In genomic region chr11:125968363-125968762, GRCh38 we compare ENCODE assay signal across 26 cellular contexts. TPM values are rescaled to one million over a fixed set of nuclear protein-coding genes. Genes with fewer than 3 reads are reported as not detected.
A peak's percentile ranks its signal among the peaks of the same experiment; 100 is the strongest.
DNase-seq lines count a peak whose midpoint lies in the region; ATAC-seq, FAIRE-seq and TF ChIP-seq lines count a peak whose summit lies in the region.
"Had no signal": no experiment of that assay in that cellular context is flagged by ENCODE, and none has a peak within 500 bp of the region (broad histone marks: within the 10 kb centered on the region; RNA-seq: fewer than 3 reads in every experiment).

No MANE protein-coding gene starts in this region.

- in situ Hi-C loops in GM12878 (cut with MboI): no loop called here

- no peak for FAIRE-seq in GM12878 (lab: Jason Lieb, UNC)
- FAIRE-seq: endometrium, GM12892, RCC 7860 had no signal

- H3K27ac Mint-ChIP-seq in activated T-helper 2 cell treated with anti-CD3 and anti-CD28 coated beads, Interferon-gamma antibody, Interleukin-2, Interleukin-4, amounts not matched to agents 10 μg/mL and 5 μg/mL and 100 μg/mL, durations not matched to agents 14 hours and 24 hours and 36 hours: no peak overlapping the region
- H3K27ac Mint-ChIP-seq: neural progenitor cell had no signal

- RAD21 ChIA-PET in GM12878 (lab: Charles Lee; ENCODE audit: unreplicated experiment): interaction anchor here (1.6 kb wide), 1 partner anchor 89 kb away, joined by 4 read pairs; no protein-coding TSS in a partner anchor

- TF ChIP-seq CTCF in GM12878 (IDR thresholded peaks at IDR 0.05 in 2 of 3, conservative IDR thresholded peaks at IDR 0.05 in 1 of 3; ENCODE audit: control insufficient read depth in 2 of 3, extremely low read depth in 1 of 3, insufficient read depth in 1 of 3, low read depth in 3 of 3, low read length in 3 of 3): no peak
- no peak for TF ChIP-seq CTCF in right lobe of liver (IDR thresholded peaks at IDR 0.05)

- POLR2A ChIA-PET in GM12878 (lab: Charles Lee): no interaction called here

- no peaks in the 10 kb centered on the region for H3K27me3 Mint-ChIP-seq in activated T-helper 2 cell treated with anti-CD3 and anti-CD28 coated beads, Interferon-gamma antibody, Interleukin-2, Interleukin-4, amounts not matched to agents 10 μg/mL and 5 μg/mL and 100 μg/mL, durations not matched to agents 14 hours and 24 hours and 36 hours (ENCODE audit: low read depth)

- H4K20me1 ChIP-seq in GM12878 (ENCODE audit: control insufficient read depth, insufficient read depth): no peaks in the 10 kb centered on the region

- intact Hi-C loops in GM12878 (cut with micrococcal nuclease; ENCODE audit: unreplicated experiment) (no loop called here), right lobe of liver (cut with DNase I) (no loop called here)
- intact Hi-C loops in activated T-helper 2 cell treated with anti-CD3 and anti-CD28 coated beads, Interferon-gamma antibody, Interleukin-2, Interleukin-4, amounts not matched to agents 10 μg/mL and 5 μg/mL and 100 μg/mL, durations not matched to agents 14 hours and 24 hours and 36 hours (cut with micrococcal nuclease): no loop called here

- no peak overlapping the region for H3K9ac ChIP-seq in GM12878 (ENCODE audit: control insufficient read depth, insufficient read depth, low read length)
- H3K9ac ChIP-seq: neural progenitor cell had no signal

- H3K27ac ChIP-seq in GM12878 (ENCODE audit: control insufficient read depth, insufficient read depth) (no peak overlapping the region), right lobe of liver (peak overlapping the region in 1 of 3 donors; percentile 64)
- H3K27ac ChIP-seq: adrenal gland, neural progenitor cell had no signal

- SMC1A ChIA-PET in GM12878 (lab: Charles Lee; ENCODE audit: uncharacterized antibody, unreplicated experiment): interaction anchor here (0.7 kb wide), 1 partner anchor 86 kb away, joined by 3 read pairs; no protein-coding TSS in a partner anchor

- no peak overlapping the region for H2AFZ ChIP-seq in GM12878 (ENCODE audit: control insufficient read depth, low read depth, low read length)
- H2AFZ ChIP-seq: neural progenitor cell had no signal

- TF ChIP-seq RAD21 in GM12878 (IDR thresholded peaks at IDR 0.05; ENCODE audit: insufficient read depth, low read depth, low read length): no peak

- BruUV-seq in GM12878 (replicated peaks; lab: Mats Ljungman, UMichigan): no TSS peak

- H3K9me3 ChIP-seq in GM12878 (replicated peaks; ENCODE audit: control insufficient read depth, insufficient read depth, low read length) (no peaks in the 10 kb centered on the region), right lobe of liver (no peaks in the 10 kb centered on the region)
- H3K9me3 ChIP-seq: adrenal gland had no signal

- no peaks in the 10 kb centered on the region for H3K79me2 ChIP-seq in GM12878 (ENCODE audit: control insufficient read depth, insufficient read depth, low read length)

- H3K4me1 Mint-ChIP-seq in activated T-helper 2 cell treated with anti-CD3 and anti-CD28 coated beads, Interferon-gamma antibody, Interleukin-2, Interleukin-4, amounts not matched to agents 10 μg/mL and 5 μg/mL and 100 μg/mL, durations not matched to agents 14 hours and 24 hours and 36 hours (ENCODE audit: low read depth): no peaks in the 10 kb centered on the region
- H3K4me1 Mint-ChIP-seq: neural progenitor cell had no signal

- H3K36me3 Mint-ChIP-seq in activated T-helper 2 cell treated with anti-CD3 and anti-CD28 coated beads, Interferon-gamma antibody, Interleukin-2, Interleukin-4, amounts not matched to agents 10 μg/mL and 5 μg/mL and 100 μg/mL, durations not matched to agents 14 hours and 24 hours and 36 hours (ENCODE audit: low read depth): no peaks in the 10 kb centered on the region

- CTCF ChIA-PET in GM12878 (lab: Yijun Ruan, JAX): interaction anchor here (0.9 to 1.4 kb wide), 4 partner anchors 31 to 93 kb away, joined by 3 to 4 read pairs (median 3); no protein-coding TSS in a partner anchor

- no peaks in the 10 kb centered on the region for H3K9me3 Mint-ChIP-seq in activated T-helper 2 cell treated with anti-CD3 and anti-CD28 coated beads, Interferon-gamma antibody, Interleukin-2, Interleukin-4, amounts not matched to agents 10 μg/mL and 5 μg/mL and 100 μg/mL, durations not matched to agents 14 hours and 24 hours and 36 hours

- H3K27me3 ChIP-seq in GM12878 (replicated peaks in 1 of 2; ENCODE audit: control insufficient read depth in 2 of 2, insufficient read depth in 2 of 2, low read length in 1 of 2) (no peaks in the 10 kb centered on the region), right lobe of liver (no peaks in the 10 kb centered on the region)
- H3K27me3 ChIP-seq: adrenal gland, neural progenitor cell had no signal

- no peak overlapping the region for H3K4me3 Mint-ChIP-seq in activated T-helper 2 cell treated with anti-CD3 and anti-CD28 coated beads, Interferon-gamma antibody, Interleukin-2, Interleukin-4, amounts not matched to agents 10 μg/mL and 5 μg/mL and 100 μg/mL, durations not matched to agents 14 hours and 24 hours and 36 hours (ENCODE audit: low read depth)
- H3K4me3 Mint-ChIP-seq: neural progenitor cell had no signal

- WGBS in GM12878 (ENCODE audit: insufficient coverage, insufficient replicate concordance, low lambda C conversion rate, missing lambda C conversion rate): 23% methylated on average over 7 of the region's 7 CpGs
- WGBS in right lobe of liver (ENCODE audit: insufficient coverage, low coverage, low lambda C conversion rate, missing lambda C conversion rate): 34% methylated on average over 7 of the region's 7 CpGs

- ATAC-seq in GM12878: peak; percentile 60
- peak; percentile 93 to 98 (median 96) for ATAC-seq in right lobe of liver
- ATAC-seq: activated CD4-positive, CD25-positive, alpha-beta regulatory T cell treated with anti-CD3 and anti-CD28 coated beads, Interleukin-2, amount 50 U/mL, for 24 hours had no signal

- H3K4me2 ChIP-seq in GM12878 (ENCODE audit: control insufficient read depth, insufficient read depth): no peak overlapping the region
- H3K4me2 ChIP-seq: neural progenitor cell had no signal

- TF ChIP-seq EP300 in GM12878 (IDR thresholded peaks at IDR 0.05; ENCODE audit: borderline replicate concordance in 1 of 2, control insufficient read depth in 1 of 2, low read depth in 2 of 2, low read length in 2 of 2): no peak

- DNase-seq in GF-D8 (lab: John Stamatoyannopoulos, UW): peak; percentile 98
- DNase-seq in NOMO-1 treated with dmso at 0.1 percent for 144 hours (lab: John Stamatoyannopoulos, UW; ENCODE audit: unreplicated experiment): peak; percentile 86
- no peak for DNase-seq in GM12878 (ENCODE audit: low read depth, low spot score)
- DNase-seq in right lobe of liver: no peak
- no peak for DNase-seq in NCI-H2227 treated with DMSO at 0.1 percent for 48 hours (lab: John Stamatoyannopoulos, UW)
- no peak for DNase-seq in activated T-helper 2 cell treated with anti-CD3 and anti-CD28 coated beads, Interferon-gamma antibody, Interleukin-2, Interleukin-4, amounts not matched to agents 10 μg/mL and 5 μg/mL and 100 μg/mL, durations not matched to agents 14 hours and 24 hours and 36 hours (ENCODE audit: low spot score)
- no peak for DNase-seq in NCI-H1436 treated with DMSO at 0.1 percent for 48 hours (lab: John Stamatoyannopoulos, UW)
- DNase-seq in COLO829 (ENCODE audit: low spot score): no peak
- DNase-seq: adrenal gland; COR-L47; foreskin melanocyte; mesendoderm; NCI-H2081; NCI-H524 treated with DMSO at 0.1 percent for 48 hours; retina; stimulated activated CD4-positive, alpha-beta T cell treated with anti-CD3 and anti-CD28 coated beads, Interleukin-1b, Interleukin-23, amount 100 ng/mL, for 48 hours; substantia nigra; T-helper 1 cell had no signal

- no peaks in the 10 kb centered on the region for H3K36me3 ChIP-seq in GM12878 (ENCODE audit: control insufficient read depth in 2 of 2, insufficient read depth in 2 of 2, low read length in 1 of 2)
- H3K36me3 ChIP-seq in right lobe of liver: no peaks in the 10 kb centered on the region
- H3K36me3 ChIP-seq: adrenal gland, neural progenitor cell had no signal

- TF ChIP-seq POLR2A in GM12878 (IDR thresholded peaks at IDR 0.05; ENCODE audit: low read depth, low read length): no peak
- TF ChIP-seq POLR2A in right lobe of liver (IDR thresholded peaks at IDR 0.05): no peak

- no peaks in the 10 kb centered on the region for H3K4me1 ChIP-seq in GM12878 (ENCODE audit: control insufficient read depth, insufficient read depth, low read length)
- H3K4me1 ChIP-seq in right lobe of liver: peaks cover 0 to 5% (median 0%) of the 10 kb centered on the region in 4 donors
- H3K4me1 ChIP-seq: adrenal gland, neural progenitor cell had no signal

- no peak overlapping the region for H3K4me3 ChIP-seq in GM12878
- H3K4me3 ChIP-seq in right lobe of liver: no peak overlapping the region
- H3K4me3 ChIP-seq: adrenal gland, neural progenitor cell had no signal

TF ChIP-seq in GM12878, 131 proteins besides CTCF, POLR2A, EP300 and RAD21 (continues in another document):
- no peak for TF ChIP-seq STAT3 (IDR thresholded peaks at IDR 0.05; ENCODE audit: low read depth, low read length)
- TF ChIP-seq EGR1 (IDR thresholded peaks at IDR 0.05; ENCODE audit: borderline replicate concordance in 1 of 2, low read depth in 2 of 2, low read length in 2 of 2): no peak
- TF ChIP-seq ASH2L (IDR thresholded peaks at IDR 0.05; ENCODE audit: borderline replicate concordance, low read depth): no peak
- TF ChIP-seq RELA (IDR thresholded peaks at IDR 0.05; ENCODE audit: borderline replicate concordance, partially characterized antibody): no peak
- TF ChIP-seq POLR2AphosphoS5 (IDR thresholded peaks at IDR 0.05; ENCODE audit: low read length): no peak

RNA-seq across cellular contexts. Expression of gene VSIG10L2, which starts 22.5 kb away (rescaled TPM):
- not detected in 2 replicates for total RNA-seq in GM12878 (2013; cell fraction: nucleolus; rRNA removed)
- total RNA-seq in GM12878 (2014; rRNA removed) (not detected in 2 replicates), GM12878 (2014; rRNA removed; fragmentation: Illumina TruSeq; extraction: Trizol) (not detected in 2 replicates), GM12878 (2021) (not detected in 2 replicates), right lobe of liver (under 1 TPM in 1 of 6 experiments, not detected in 5; 0.06 TPM)
- not detected for polyA plus RNA-seq in GM12878 (2011; ENCODE audit: low read depth)
- polyA plus RNA-seq in GM12878 (2011; rRNA removed) (not detected in 2 replicates), GM12878 (2014; fragmentation: Illumina TruSeq; extraction: Trizol) (not detected in 2 replicates), GM12878 (2014; fragmentation: Nextera tagmentation; extraction: Ambion mirVana) (under 1 TPM in 1 of 2 experiments, not detected in 1; 0.02 TPM), GM12878 (2014; rRNA removed) (not detected in 2 replicates), GM12878 (2016; fragmentation: Nextera tagmentation; extraction: Ambion mirVana) (not detected)
- not detected in 2 replicates for polyA plus RNA-seq in GM12878 (2011; cell fraction: cytosol; rRNA removed)
- not detected in 2 replicates for polyA plus RNA-seq in GM12878 (2011; cell fraction: nucleus; rRNA removed)
- not detected in 2 replicates for polyA plus RNA-seq in GM12878 (2012)
- not detected in 2 replicates for polyA minus RNA-seq in GM12878 (2011; rRNA and poly(A)+ RNA removed)
- not detected in 2 replicates for polyA minus RNA-seq in GM12878 (2011; cell fraction: cytosol; rRNA and poly(A)+ RNA removed)
- polyA minus RNA-seq in GM12878 (2011; cell fraction: nucleus; rRNA and poly(A)+ RNA removed): not detected in 2 replicates
- total RNA-seq in activated T-helper 2 cell treated with anti-CD3 and anti-CD28 coated beads, Interferon-gamma antibody, Interleukin-2, Interleukin-4, amounts not matched to agents 10 μg/mL and 5 μg/mL and 100 μg/mL, durations not matched to agents 14 hours and 24 hours and 36 hours: not detected in 2 replicates
- total RNA-seq: adrenal gland, cerebellum, G401, M059J had no signal

Comparison
In these comparisons a context has a peak if more than half of its experiments do, and no peak if none do; other contexts are left out.
1. DNase-seq: peak in GF-D8 (single experiment) and NOMO-1 treated with dmso at 0.1 percent for 144 hours (single experiment); none in GM12878 (single experiment), right lobe of liver (0 of 3), NCI-H2227 treated with DMSO at 0.1 percent for 48 hours (single experiment), activated T-helper 2 cell treated with anti-CD3 and anti-CD28 coated beads, Interferon-gamma antibody, Interleukin-2, Interleukin-4, amounts not matched to agents 10 μg/mL and 5 μg/mL and 100 μg/mL, durations not matched to agents 14 hours and 24 hours and 36 hours (single experiment), NCI-H1436 treated with DMSO at 0.1 percent for 48 hours (single experiment) and COLO829 (single experiment).